In the genomic region with DNA sequence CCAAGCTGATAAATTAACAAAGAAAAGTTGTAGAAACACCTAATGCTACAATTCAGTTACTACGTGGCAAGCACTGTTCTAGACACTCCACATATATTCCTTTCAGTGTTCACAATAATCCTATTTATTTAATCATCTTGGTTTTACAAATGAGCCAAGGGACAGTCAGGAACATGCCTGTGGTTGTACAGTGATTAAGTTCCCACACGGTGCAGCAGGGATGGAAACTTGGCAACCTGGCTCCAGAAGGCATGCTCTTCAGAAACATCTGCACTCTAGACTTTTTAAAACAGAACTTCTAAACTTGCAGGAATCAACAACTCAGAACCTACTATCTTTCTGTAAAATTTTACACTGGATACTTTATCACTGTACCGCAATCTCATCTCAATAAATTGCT, we compare ENCODE assay signal across 23 cellular contexts. TPM values are rescaled to one million over a fixed set of nuclear protein-coding genes. Genes with fewer than 3 reads are reported as not detected.
DNase-seq lines count a peak whose midpoint lies in the region; ATAC-seq and TF ChIP-seq lines count a peak whose summit lies in the region.
"Had no signal": no experiment of that assay in that cellular context is flagged by ENCODE, and none has a peak within 500 bp of the region (broad histone marks: within the 10 kb centered on the region; RNA-seq: fewer than 3 reads in every experiment).

No MANE protein-coding gene starts in this region.

- no peak overlapping the region for H3K4me3 Mint-ChIP-seq in activated naive CD4-positive, alpha-beta T cell treated with anti-CD3 and anti-CD28 coated beads for 36 hours
- H3K4me3 Mint-ChIP-seq: activated CD4-positive, alpha-beta T cell treated with anti-CD3 and anti-CD28 coated beads, Interleukin-2, amount 10 ng/mL, durations not matched to agents 24 days and 14 days; activated naive CD8-positive, alpha-beta T cell treated with anti-CD3 and anti-CD28 coated beads for 36 hours; H9; natural killer cell; T-cell had no signal

- peaks cover 0 to 65% (median 55%) of the 10 kb centered on the region in 9 donors for H3K4me1 ChIP-seq in heart right ventricle
- H3K4me1 ChIP-seq in adipocyte (ENCODE audit: control insufficient read depth, insufficient read depth, low read length): peaks cover 43% of the 10 kb centered on the region
- no peaks in the 10 kb centered on the region for H3K4me1 ChIP-seq in trophoblast cell (ENCODE audit: control insufficient read depth in 1 of 2, insufficient read depth in 2 of 2, low read length in 2 of 2)
- H3K4me1 ChIP-seq: breast epithelium had no signal

- H3K4me3 ChIP-seq in heart right ventricle (no peak overlapping the region), adipocyte (ENCODE audit: low read length) (no peak overlapping the region), fibroblast of the aortic adventitia (ENCODE audit: low read depth, low read length) (no peak overlapping the region), trophoblast cell (ENCODE audit: low read depth, low read length) (no peak overlapping the region)
- H3K4me3 ChIP-seq: breast epithelium, ovary, skin epidermis had no signal

- H2AK5ac ChIP-seq in trophoblast cell (ENCODE audit: low read length): no peak overlapping the region

- H3K79me1 ChIP-seq in trophoblast cell (ENCODE audit: low read length): no peaks in the 10 kb centered on the region

- H3K9ac ChIP-seq in adipocyte (ENCODE audit: low read length): no peak overlapping the region
- H3K9ac ChIP-seq in trophoblast cell (ENCODE audit: low read length): no peak overlapping the region

- CTCF ChIA-PET in activated naive CD4-positive, alpha-beta T cell treated with anti-CD3 and anti-CD28 coated beads for 36 hours (lab: Charles Lee): interaction anchor here (1.1 to 1.5 kb wide), 2 partner anchors 11 to 70 kb away, joined by 7 to 8 read pairs; no protein-coding TSS in a partner anchor

- peak in 1 of 2 donors; percentile 34 for DNase-seq in heart right ventricle
- no peak for DNase-seq in cardiac septum (ENCODE audit: low spot score)
- peak; percentile 35 for DNase-seq in adipocyte (ENCODE audit: low read depth)
- peak; percentile 59 for DNase-seq in fibroblast of the aortic adventitia (ENCODE audit: low read depth)
- no peak for DNase-seq in activated naive CD4-positive, alpha-beta T cell treated with anti-CD3 and anti-CD28 coated beads for 36 hours
- DNase-seq in trophoblast cell: no peak
- DNase-seq: ACHN; activated CD4-positive, alpha-beta T cell treated with anti-CD3 and anti-CD28 coated beads, Interleukin-2, amount 10 ng/mL, durations not matched to agents 24 days and 14 days; activated naive CD8-positive, alpha-beta T cell treated with anti-CD3 and anti-CD28 coated beads for 36 hours; CD4-positive, CD25-positive, alpha-beta regulatory T cell; H9; natural killer cell; NCI-H1417; NCI-H2171 treated with DMSO at 0.1 percent for 48 hours; NCI-H526 treated with DMSO at 0.1 percent for 48 hours; ovary; SIG-M5; stimulated activated naive CD4-positive, alpha-beta T cell treated with Interleukin-2 at 50 U/mL for 16 hours; T-cell had no signal

- 51 to 54% methylated on average over 3 of the region's 3 CpGs for WGBS in heart right ventricle, 2 donors
- WGBS in trophoblast cell (ENCODE audit: extremely low coverage, insufficient coverage, insufficient read length): no CpG with 5 or more reads among the region's 3 CpGs

- no peak overlapping the region for H3K27ac Mint-ChIP-seq in activated naive CD4-positive, alpha-beta T cell treated with anti-CD3 and anti-CD28 coated beads for 36 hours
- H3K27ac Mint-ChIP-seq: activated CD4-positive, alpha-beta T cell treated with anti-CD3 and anti-CD28 coated beads, Interleukin-2, amount 10 ng/mL, durations not matched to agents 24 days and 14 days; natural killer cell; T-cell had no signal

- no peak overlapping the region for H4K91ac ChIP-seq in trophoblast cell (ENCODE audit: low read depth, low read length)

- intact Hi-C loops in heart right ventricle (cut with DNase I) (loop anchor here in 3 of 10 donors (2.0 to 10.0 kb wide), 3 partner anchors 71 to 169 kb away; no protein-coding TSS in a partner anchor), cardiac septum (cut with DNase I) (no loop called here)
- intact Hi-C loops in activated naive CD4-positive, alpha-beta T cell treated with anti-CD3 and anti-CD28 coated beads for 36 hours (cut with micrococcal nuclease): no loop called here

- H3K27me3 ChIP-seq in heart right ventricle (no peaks in the 10 kb centered on the region), adipocyte (replicated peaks; ENCODE audit: control insufficient read depth, insufficient read depth, low read length) (no peaks in the 10 kb centered on the region), trophoblast cell (ENCODE audit: insufficient read depth, low read length) (no peaks in the 10 kb centered on the region)
- H3K27me3 ChIP-seq: breast epithelium, ovary had no signal

- peaks cover 26% of the 10 kb centered on the region for H3K4me1 Mint-ChIP-seq in activated naive CD4-positive, alpha-beta T cell treated with anti-CD3 and anti-CD28 coated beads for 36 hours (ENCODE audit: low read depth)

- peaks cover 0 to 30% (median 21%) of the 10 kb centered on the region in 9 donors for H3K36me3 ChIP-seq in heart right ventricle
- peaks cover 19% of the 10 kb centered on the region for H3K36me3 ChIP-seq in adipocyte (ENCODE audit: control insufficient read depth, insufficient read depth, low read length, severe bottlenecking)
- peaks cover 4 to 7% of the 10 kb centered on the region in 2 experiments for H3K36me3 ChIP-seq in trophoblast cell (ENCODE audit: control insufficient read depth in 1 of 2, insufficient read depth in 2 of 2, low read length in 2 of 2)
- H3K36me3 ChIP-seq: breast epithelium, ovary had no signal

- no peaks in the 10 kb centered on the region for H3K9me3 Mint-ChIP-seq in activated naive CD4-positive, alpha-beta T cell treated with anti-CD3 and anti-CD28 coated beads for 36 hours
- H3K9me3 Mint-ChIP-seq: activated CD4-positive, alpha-beta T cell treated with anti-CD3 and anti-CD28 coated beads, Interleukin-2, amount 10 ng/mL, durations not matched to agents 24 days and 14 days; activated naive CD8-positive, alpha-beta T cell treated with anti-CD3 and anti-CD28 coated beads for 36 hours; CD4-positive, CD25-positive, alpha-beta regulatory T cell; H9; natural killer cell; T-cell had no signal

- H2BK5ac ChIP-seq in trophoblast cell (ENCODE audit: low read depth, low read length, poor library complexity): no peak overlapping the region

- no peak overlapping the region for H3K23ac ChIP-seq in trophoblast cell (ENCODE audit: low read length)

- H4K8ac ChIP-seq in trophoblast cell (ENCODE audit: low read depth, low read length): no peak overlapping the region

- no peak overlapping the region for H3K4me2 ChIP-seq in trophoblast cell (ENCODE audit: low read length)

- H2AFZ ChIP-seq in trophoblast cell (ENCODE audit: insufficient read depth, low read length, poor library complexity): no peak overlapping the region

- TF ChIP-seq CTCF in heart right ventricle (IDR thresholded peaks at IDR 0.05) (no peak), fibroblast of the aortic adventitia (IDR thresholded peaks at IDR 0.05; ENCODE audit: insufficient read depth, low read length) (no peak)

- H3K27ac ChIP-seq in heart right ventricle (peak overlapping the region in 1 of 10 donors; percentile 7), trophoblast cell (ENCODE audit: low read depth, low read length) (no peak overlapping the region)
- H3K27ac ChIP-seq: ovary, skin epidermis had no signal

- H2BK120ac ChIP-seq in trophoblast cell (ENCODE audit: insufficient read depth, low read length, poor library complexity): no peak overlapping the region

- H3K9me3 ChIP-seq in heart right ventricle (no peaks in the 10 kb centered on the region), adipocyte (ENCODE audit: control insufficient read depth, low read length) (no peaks in the 10 kb centered on the region), trophoblast cell (ENCODE audit: insufficient read depth, low read depth, low read length) (no peaks in the 10 kb centered on the region)
- H3K9me3 ChIP-seq: breast epithelium, ovary had no signal

- no peak overlapping the region for H3K4ac ChIP-seq in trophoblast cell (ENCODE audit: low read depth, low read length)

- no peak overlapping the region for H3K18ac ChIP-seq in trophoblast cell (ENCODE audit: low read length)

- H2BK12ac ChIP-seq in trophoblast cell (ENCODE audit: low read length): no peak overlapping the region

- no peaks in the 10 kb centered on the region for H3K27me3 Mint-ChIP-seq in activated naive CD4-positive, alpha-beta T cell treated with anti-CD3 and anti-CD28 coated beads for 36 hours (ENCODE audit: low read depth)
- H3K27me3 Mint-ChIP-seq: activated CD4-positive, alpha-beta T cell treated with anti-CD3 and anti-CD28 coated beads, Interleukin-2, amount 10 ng/mL, durations not matched to agents 24 days and 14 days; activated naive CD8-positive, alpha-beta T cell treated with anti-CD3 and anti-CD28 coated beads for 36 hours; CD4-positive, CD25-positive, alpha-beta regulatory T cell; T-cell had no signal

- no peak overlapping the region for H4K12ac ChIP-seq in trophoblast cell (ENCODE audit: low read depth, low read length)

- no peaks in the 10 kb centered on the region for H3K79me2 ChIP-seq in trophoblast cell (ENCODE audit: control insufficient read depth, insufficient read depth, low read length, poor library complexity)

- peaks cover 21% of the 10 kb centered on the region for H3K36me3 Mint-ChIP-seq in activated naive CD4-positive, alpha-beta T cell treated with anti-CD3 and anti-CD28 coated beads for 36 hours (ENCODE audit: low read depth)

- ATAC-seq in heart right ventricle (peak in 6 of 8 donors; percentile 45 to 78 (median 70)), GM21619 (IDR thresholded peaks at IDR 0.05; ENCODE audit: unreplicated experiment) (no peak), GM19455 (IDR thresholded peaks at IDR 0.05; ENCODE audit: unreplicated experiment) (no peak)
- ATAC-seq: natural killer cell, T-cell had no signal

- no peak overlapping the region for H3K14ac ChIP-seq in trophoblast cell (ENCODE audit: low read length)

RNA-seq across cellular contexts. Expression of a gene that starts 32.1 kb away (rescaled TPM):
- total RNA-seq in heart right ventricle: 10 to 100 TPM; 28.6 to 44.8 (median 36.2) TPM
- polyA plus RNA-seq in heart right ventricle: 10 to 100 TPM; 14.3 to 19.6 TPM
- 44.8 TPM for total RNA-seq in cardiac septum
- 11.5 and 21.1 TPM in 2 replicates for total RNA-seq in fibroblast of the aortic adventitia (ENCODE audit: low replicate concordance)
- total RNA-seq in activated naive CD4-positive, alpha-beta T cell treated with anti-CD3 and anti-CD28 coated beads for 36 hours: 10 to 100 TPM; 48.6 to 48.9 TPM
- polyA plus RNA-seq in trophoblast cell (2013): 6.4 and 6.6 TPM in 2 replicates

Comparison
In these comparisons a context has a peak if more than half of its experiments do, and no peak if none do; other contexts are left out.
1. ATAC-seq: peak in heart right ventricle (6 of 8); none in GM21619 (single experiment) and GM19455 (single experiment).
2. DNase-seq: peak in adipocyte (single experiment) and fibroblast of the aortic adventitia (single experiment); none in cardiac septum (single experiment), activated naive CD4-positive, alpha-beta T cell treated with anti-CD3 and anti-CD28 coated beads for 36 hours (single experiment) and trophoblast cell (0 of 2).